In the genomic region with DNA sequence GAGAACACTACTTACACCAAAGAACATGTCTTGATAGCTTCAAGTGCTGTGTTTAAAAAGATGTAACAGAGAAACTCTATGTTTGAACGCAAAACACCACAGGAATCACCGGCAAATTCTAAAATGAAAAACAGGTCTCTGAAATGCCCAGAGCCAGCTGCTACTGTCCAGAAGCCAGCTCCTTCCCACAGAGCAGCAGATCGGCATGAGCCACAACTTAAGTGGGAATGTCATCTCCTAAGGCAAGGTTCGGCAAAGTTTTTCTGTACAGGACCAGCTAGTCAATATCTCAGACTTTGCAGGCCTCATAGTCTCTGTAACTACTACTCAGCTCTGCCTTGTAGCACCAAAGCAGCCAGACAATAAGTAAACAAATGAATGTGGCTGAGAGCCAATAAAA, we compare ENCODE assay signal across 12 cellular contexts. TPM values are rescaled to one million over a fixed set of nuclear protein-coding genes. Genes with fewer than 3 reads are reported as not detected.
DNase-seq lines count a peak whose midpoint lies in the region; ATAC-seq and TF ChIP-seq lines count a peak whose summit lies in the region.
"Had no signal": no experiment of that assay in that cellular context is flagged by ENCODE, and none has a peak within 500 bp of the region (broad histone marks: within the 10 kb centered on the region; RNA-seq: fewer than 3 reads in every experiment).

No MANE protein-coding gene starts in this region.

- H3K36me3 ChIP-seq in lower lobe of right lung (no peaks in the 10 kb centered on the region), suprapubic skin (no peaks in the 10 kb centered on the region)

- WGBS in suprapubic skin: 51% methylated on average over 4 of the region's 4 CpGs

- CTCF ChIA-PET in activated CD4-positive, alpha-beta T cell treated with anti-CD3 and anti-CD28 coated beads for 36 hours (lab: Charles Lee): interaction anchor here (0.9 to 1.0 kb wide), 2 partner anchors 10 to 33 kb away, joined by 3 read pairs; no protein-coding TSS in a partner anchor
- CTCF ChIA-PET in CD4-positive, alpha-beta T cell (lab: Charles Lee): no interaction called here

- H3K9me3 ChIP-seq in lower lobe of right lung (no peaks in the 10 kb centered on the region), suprapubic skin (no peaks in the 10 kb centered on the region)
- H3K9me3 ChIP-seq in CD4-positive, alpha-beta T cell (ENCODE audit: control insufficient read depth, low read length): no peaks in the 10 kb centered on the region

- DNase-seq in LHCN-M2 (ENCODE audit: low read depth): peak; percentile 64
- DNase-seq in lower lobe of right lung: no peak
- DNase-seq in suprapubic skin (ENCODE audit: low spot score in 2 of 2): no peak
- DNase-seq in activated CD4-positive, alpha-beta T cell treated with anti-CD3 and anti-CD28 coated beads for 36 hours: no peak
- no peak for DNase-seq in NCI-H1930 (lab: John Stamatoyannopoulos, UW)
- no peak for DNase-seq in H4 (ENCODE audit: low spot score)
- DNase-seq in CD4-positive, alpha-beta T cell: no peak
- DNase-seq: activated CD4-positive, alpha-beta T cell treated with anti-CD3 and anti-CD28 coated beads, Interleukin-2, amount 50 U/mL, for 1 hour; GDM1; SIG-M5; stimulated activated naive B cell treated with anti-CD40 and anti-IgM and Interleukin-4, amounts not matched to agents 10 μg/mL and 1 μg/mL and 100 μg/mL, for 72 hours had no signal

- H3K9me3 Mint-ChIP-seq in activated CD4-positive, alpha-beta T cell treated with anti-CD3 and anti-CD28 coated beads for 36 hours (ENCODE audit: low read depth): no peaks in the 10 kb centered on the region
- H3K9me3 Mint-ChIP-seq in CD4-positive, alpha-beta T cell: no peaks in the 10 kb centered on the region
- H3K9me3 Mint-ChIP-seq: stimulated activated naive B cell treated with anti-CD40 and anti-IgM and Interleukin-4, amounts not matched to agents 10 μg/mL and 1 μg/mL and 100 μg/mL, for 72 hours had no signal

- peaks cover 11% of the 10 kb centered on the region for H3K4me1 ChIP-seq in lower lobe of right lung
- peaks cover 22% of the 10 kb centered on the region for H3K4me1 ChIP-seq in suprapubic skin

- no peak overlapping the region for H3K4me3 Mint-ChIP-seq in activated CD4-positive, alpha-beta T cell treated with anti-CD3 and anti-CD28 coated beads for 36 hours
- H3K4me3 Mint-ChIP-seq in CD4-positive, alpha-beta T cell: no peak overlapping the region
- H3K4me3 Mint-ChIP-seq: stimulated activated naive B cell treated with anti-CD40 and anti-IgM and Interleukin-4, amounts not matched to agents 10 μg/mL and 1 μg/mL and 100 μg/mL, for 72 hours had no signal

- POLR2A ChIA-PET in activated CD4-positive, alpha-beta T cell treated with anti-CD3 and anti-CD28 coated beads for 36 hours (lab: Charles Lee): interaction anchor here (0.6 kb wide), 1 partner anchor 709 kb away, joined by 6 read pairs; no protein-coding TSS in a partner anchor
- POLR2A ChIA-PET in CD4-positive, alpha-beta T cell (lab: Charles Lee): no interaction called here

- H3K27ac ChIP-seq in cingulate gyrus (ENCODE audit: low read depth, low read length): peak overlapping the region; percentile 0
- peak overlapping the region; percentile 38 for H3K27ac ChIP-seq in lower lobe of right lung
- peak overlapping the region; percentile 22 for H3K27ac ChIP-seq in suprapubic skin
- no peak overlapping the region for H3K27ac ChIP-seq in CD4-positive, alpha-beta T cell (ENCODE audit: low read depth, low read length)

- TF ChIP-seq CTCF in lower lobe of right lung (IDR thresholded peaks at IDR 0.05) (no peak), suprapubic skin (IDR thresholded peaks at IDR 0.05) (no peak)
- TF ChIP-seq CTCF in CD4-positive, alpha-beta T cell (IDR thresholded peaks at IDR 0.05): no peak

- intact Hi-C loops in lower lobe of right lung (cut with DNase I): no loop called here
- intact Hi-C loops in activated CD4-positive, alpha-beta T cell treated with anti-CD3 and anti-CD28 coated beads for 36 hours (cut with DNase I, micrococcal nuclease): no loop called here
- intact Hi-C loops in CD4-positive, alpha-beta T cell (cut with DNase I, micrococcal nuclease): no loop called here

- H3K4me1 Mint-ChIP-seq in activated CD4-positive, alpha-beta T cell treated with anti-CD3 and anti-CD28 coated beads for 36 hours: peaks cover 7% of the 10 kb centered on the region
- H3K4me1 Mint-ChIP-seq in CD4-positive, alpha-beta T cell (ENCODE audit: low read depth): peaks cover 8% of the 10 kb centered on the region

- H3K27me3 ChIP-seq in lower lobe of right lung (ENCODE audit: low read depth) (no peaks in the 10 kb centered on the region), suprapubic skin (no peaks in the 10 kb centered on the region)
- peaks cover 28% of the 10 kb centered on the region for H3K27me3 ChIP-seq in CD4-positive, alpha-beta T cell (ENCODE audit: control insufficient read depth, insufficient read depth, low read length)

- no peak overlapping the region for H3K4me3 ChIP-seq in lower lobe of right lung
- H3K4me3 ChIP-seq in suprapubic skin: no peak overlapping the region

- no peak for ATAC-seq in lower lobe of right lung
- ATAC-seq in activated CD4-positive, alpha-beta T cell treated with anti-CD3 and anti-CD28 coated beads for 36 hours: no peak
- no peak for ATAC-seq in CD4-positive, alpha-beta T cell (ENCODE audit: poor library complexity)
- ATAC-seq: stimulated activated naive B cell treated with anti-CD40 and anti-IgM and Interleukin-4, amounts not matched to agents 10 μg/mL and 1 μg/mL and 100 μg/mL, for 72 hours had no signal

- TF ChIP-seq POLR2A in suprapubic skin (IDR thresholded peaks at IDR 0.05): no peak

- peaks cover 21% of the 10 kb centered on the region for H3K27me3 Mint-ChIP-seq in activated CD4-positive, alpha-beta T cell treated with anti-CD3 and anti-CD28 coated beads for 36 hours
- peaks cover 44% of the 10 kb centered on the region for H3K27me3 Mint-ChIP-seq in CD4-positive, alpha-beta T cell

- no peak overlapping the region for H3K27ac Mint-ChIP-seq in activated CD4-positive, alpha-beta T cell treated with anti-CD3 and anti-CD28 coated beads for 36 hours
- H3K27ac Mint-ChIP-seq in CD4-positive, alpha-beta T cell: no peak overlapping the region
- H3K27ac Mint-ChIP-seq: stimulated activated naive B cell treated with anti-CD40 and anti-IgM and Interleukin-4, amounts not matched to agents 10 μg/mL and 1 μg/mL and 100 μg/mL, for 72 hours had no signal

- H3K36me3 Mint-ChIP-seq in activated CD4-positive, alpha-beta T cell treated with anti-CD3 and anti-CD28 coated beads for 36 hours (ENCODE audit: low read depth): no peaks in the 10 kb centered on the region
- no peaks in the 10 kb centered on the region for H3K36me3 Mint-ChIP-seq in CD4-positive, alpha-beta T cell (ENCODE audit: low read depth)
- H3K36me3 Mint-ChIP-seq: stimulated activated naive B cell treated with anti-CD40 and anti-IgM and Interleukin-4, amounts not matched to agents 10 μg/mL and 1 μg/mL and 100 μg/mL, for 72 hours had no signal

- no peak for TF ChIP-seq EP300 in suprapubic skin (IDR thresholded peaks at IDR 0.05)

RNA-seq across cellular contexts. Expression of gene PLOD2, which starts 4.9 kb away (rescaled TPM):
- total RNA-seq in LHCN-M2 (2014; rRNA removed) (197 and 249 TPM in 2 replicates), lower lobe of right lung (17.9 TPM), suprapubic skin (10 to 100 TPM in 2 of 4 donors, 1 to 10 TPM in 2; 5.3 to 19.0 (median 8.6) TPM)
- 110 TPM for polyA plus RNA-seq in LHCN-M2 (2012)
- total RNA-seq in activated CD4-positive, alpha-beta T cell treated with anti-CD3 and anti-CD28 coated beads for 36 hours: 1 to 10 TPM; 1.1 to 1.3 TPM
- 130 and 189 TPM in 2 replicates for total RNA-seq in H4 (2014; rRNA removed; shearing (Covaris generic))
- total RNA-seq in CD4-positive, alpha-beta T cell: not detected
